In the genomic region with DNA sequence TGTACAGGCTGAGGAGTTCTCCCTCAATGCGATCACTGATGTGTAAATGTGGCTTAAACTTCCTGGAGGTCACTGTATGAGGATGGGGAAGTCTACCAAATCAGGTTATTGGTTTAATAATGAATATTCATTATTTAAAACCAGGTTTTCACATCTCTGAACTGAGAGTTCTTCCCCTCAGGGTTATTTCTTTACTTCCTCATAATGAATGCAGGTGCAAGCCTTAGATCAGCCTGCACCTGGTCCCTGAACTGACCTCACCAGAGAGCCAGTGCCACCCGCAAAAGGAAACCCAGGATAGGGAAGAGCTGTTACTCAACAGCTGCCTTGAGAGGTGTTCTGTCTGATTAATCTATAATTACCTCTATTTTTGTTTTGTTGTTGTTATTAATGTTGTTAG, we compare ENCODE assay signal across 14 cellular contexts.
DNase-seq lines count a peak whose midpoint lies in the region; ATAC-seq, FAIRE-seq and TF ChIP-seq lines count a peak whose summit lies in the region.
"Had no signal": no experiment of that assay in that cellular context is flagged by ENCODE, and none has a peak within 500 bp of the region (broad histone marks: within the 10 kb centered on the region; RNA-seq: fewer than 3 reads in every experiment).

No MANE protein-coding gene starts in this region.

- H3K27me3 ChIP-seq in DOHH2 (ENCODE audit: control insufficient read depth, low read length): no peaks in the 10 kb centered on the region
- H3K27me3 ChIP-seq in MM.1S (replicated peaks; ENCODE audit: insufficient read depth, low read length): no peaks in the 10 kb centered on the region
- H3K27me3 ChIP-seq: heart right ventricle had no signal

- no peaks in the 10 kb centered on the region for H3K4me1 Mint-ChIP-seq in stimulated activated effector memory CD8-positive, alpha-beta T cell treated with anti-CD3 and anti-CD28 coated beads, Interleukin-12 subunit alpha, Interleukin-12 subunit beta, amount 100 ng/mL, for 72 hours

- H3K4me3 ChIP-seq in DOHH2 (ENCODE audit: low read length) (peak overlapping the region; percentile 69), MM.1S (ENCODE audit: low read length) (no peak overlapping the region)
- H3K4me3 ChIP-seq: heart right ventricle had no signal

- H3K9ac ChIP-seq in MM.1S (ENCODE audit: low read length): no peak overlapping the region

- no peaks in the 10 kb centered on the region for H3K36me3 Mint-ChIP-seq in stimulated activated effector memory CD8-positive, alpha-beta T cell treated with anti-CD3 and anti-CD28 coated beads, Interleukin-12 subunit alpha, Interleukin-12 subunit beta, amount 100 ng/mL, for 72 hours

- H3K27ac Mint-ChIP-seq in stimulated activated effector memory CD8-positive, alpha-beta T cell treated with anti-CD3 and anti-CD28 coated beads, Interleukin-12 subunit alpha, Interleukin-12 subunit beta, amount 100 ng/mL, for 72 hours: no peak overlapping the region
- H3K27ac Mint-ChIP-seq: CD4-positive, alpha-beta T cell; H9 had no signal

- H3K4me3 Mint-ChIP-seq in stimulated activated effector memory CD8-positive, alpha-beta T cell treated with anti-CD3 and anti-CD28 coated beads, Interleukin-12 subunit alpha, Interleukin-12 subunit beta, amount 100 ng/mL, for 72 hours: no peak overlapping the region
- H3K4me3 Mint-ChIP-seq: CD4-positive, alpha-beta T cell; H9 had no signal

- peak; percentile 82 for ATAC-seq in HG02852 (IDR thresholded peaks at IDR 0.05; ENCODE audit: unreplicated experiment)
- ATAC-seq in stimulated activated effector memory CD8-positive, alpha-beta T cell treated with anti-CD3 and anti-CD28 coated beads, Interleukin-12 subunit alpha, Interleukin-12 subunit beta, amount 100 ng/mL, for 72 hours: no peak
- ATAC-seq: heart right ventricle had no signal

- no peaks in the 10 kb centered on the region for H3K79me2 ChIP-seq in DOHH2 (ENCODE audit: control insufficient read depth, low read length)
- no peaks in the 10 kb centered on the region for H3K79me2 ChIP-seq in MM.1S (ENCODE audit: low read length)

- H3K9me3 ChIP-seq in DOHH2 (ENCODE audit: control insufficient read depth, insufficient read depth, low read length) (no peaks in the 10 kb centered on the region), MM.1S (replicated peaks; ENCODE audit: insufficient read depth, low read length) (no peaks in the 10 kb centered on the region)
- H3K9me3 ChIP-seq: heart right ventricle had no signal

- DNase-seq in GM19239 (ENCODE audit: insufficient read length, low spot score) (peak; percentile 16), MM.1S (peak; percentile 54), NCI-H1436 treated with DMSO at 0.1 percent for 48 hours (lab: John Stamatoyannopoulos, UW) (no peak), SKM-1 treated with dmso at 0.1 percent for 144 hours (lab: John Stamatoyannopoulos, UW; ENCODE audit: unreplicated experiment) (no peak), mesenteric fat pad (ENCODE audit: low spot score) (no peak)
- no peak for DNase-seq in stimulated activated effector memory CD8-positive, alpha-beta T cell treated with anti-CD3 and anti-CD28 coated beads, Interleukin-12 subunit alpha, Interleukin-12 subunit beta, amount 100 ng/mL, for 72 hours (ENCODE audit: low spot score in 2 of 2)
- DNase-seq: activated T-cell treated with anti-CD3 and anti-CD28 coated beads, Interleukin-2, amount 50 U/mL, for 48 hours; CD4-positive, alpha-beta T cell; H9; heart right ventricle; stimulated activated CD4-positive, alpha-beta T cell treated with anti-CD3 and anti-CD28 coated beads, Interleukin-4, amount 100 ng/mL, for 4 hours had no signal

- no peak for TF ChIP-seq CTCF in DOHH2 (IDR thresholded peaks at IDR 0.05; ENCODE audit: low read depth, low read length, poor library complexity, severe bottlenecking)
- TF ChIP-seq CTCF in MM.1S (IDR thresholded peaks at IDR 0.05; ENCODE audit: low read length): no peak

- H3F3A ChIP-seq in DOHH2 (ENCODE audit: control insufficient read depth, insufficient read depth) (peaks cover 10% of the 10 kb centered on the region), MM.1S (ENCODE audit: insufficient read depth, low read length) (no peaks in the 10 kb centered on the region)

- H3K4me2 ChIP-seq in DOHH2 (ENCODE audit: low read length): peak overlapping the region; percentile 77
- peak overlapping the region; percentile 19; the same call in 1 of the 2 replicates for H3K4me2 ChIP-seq in MM.1S (ENCODE audit: low read depth, low read length)

- no peak overlapping the region for H2AFZ ChIP-seq in MM.1S (ENCODE audit: low read length)

- H3K9me3 Mint-ChIP-seq in stimulated activated effector memory CD8-positive, alpha-beta T cell treated with anti-CD3 and anti-CD28 coated beads, Interleukin-12 subunit alpha, Interleukin-12 subunit beta, amount 100 ng/mL, for 72 hours: no peaks in the 10 kb centered on the region
- H3K9me3 Mint-ChIP-seq: CD4-positive, alpha-beta T cell; H9 had no signal

- H3K9me2 ChIP-seq in DOHH2 (replicated peaks; ENCODE audit: control insufficient read depth, low read length) (no peaks in the 10 kb centered on the region), MM.1S (replicated peaks; ENCODE audit: insufficient read depth, low read length) (no peaks in the 10 kb centered on the region)

- H3K36me3 ChIP-seq in DOHH2 (ENCODE audit: control insufficient read depth, low read length) (no peaks in the 10 kb centered on the region), MM.1S (replicated peaks; ENCODE audit: insufficient read depth, low read length) (no peaks in the 10 kb centered on the region)
- H3K36me3 ChIP-seq: heart right ventricle had no signal

- no peak for FAIRE-seq in GM19239 (lab: Jason Lieb, UNC)
- FAIRE-seq: colon had no signal

- H4K20me1 ChIP-seq in DOHH2 (ENCODE audit: control insufficient read depth, insufficient read depth, low read depth, low read length) (no peaks in the 10 kb centered on the region), MM.1S (ENCODE audit: insufficient read depth, low read length) (no peaks in the 10 kb centered on the region)

- H3K27ac ChIP-seq in DOHH2 (ENCODE audit: low read depth, low read length) (peak overlapping the region; percentile 87), MM.1S (ENCODE audit: low read length) (peak overlapping the region; percentile 21; the same call in 1 of the 2 replicates)
- H3K27ac ChIP-seq: heart right ventricle had no signal

- H3K4me1 ChIP-seq in DOHH2 (ENCODE audit: control insufficient read depth, low read length) (peaks cover 65% of the 10 kb centered on the region), MM.1S (ENCODE audit: low read length) (peaks cover 12% of the 10 kb centered on the region)
- H3K4me1 ChIP-seq: heart right ventricle had no signal

Comparison
In these comparisons a context has a peak if more than half of its experiments do, and no peak if none do; other contexts are left out.
1. DNase-seq: peak in GM19239 (single experiment) and MM.1S (single experiment); none in NCI-H1436 treated with DMSO at 0.1 percent for 48 hours (single experiment), SKM-1 treated with dmso at 0.1 percent for 144 hours (single experiment), mesenteric fat pad (single experiment) and stimulated activated effector memory CD8-positive, alpha-beta T cell treated with anti-CD3 and anti-CD28 coated beads, Interleukin-12 subunit alpha, Interleukin-12 subunit beta, amount 100 ng/mL, for 72 hours (0 of 2).